19 cellular contexts compared by ENCODE assay signal in genomic region chr13:109154546-109154945, GRCh38.
DNase-seq lines count a peak whose midpoint lies in the region; ATAC-seq, FAIRE-seq and TF ChIP-seq lines count a peak whose summit lies in the region.
"Had no signal": no experiment of that assay in that cellular context is flagged by ENCODE, and none has a peak within 500 bp of the region (broad histone marks: within the 10 kb centered on the region; RNA-seq: fewer than 3 reads in every experiment).

No MANE protein-coding gene starts in this region.

- H2AFZ ChIP-seq in H1 (ENCODE audit: low read length) (no peak overlapping the region), OCI-LY7 (ENCODE audit: low read length) (no peak overlapping the region)

- H3K36me3 Mint-ChIP-seq in natural killer cell treated with Interleukin-12 subunit alpha and Interleukin-12 subunit beta and Interleukin-15 and Interleukin-18, amount 100 ng/mL, for 72 hours, result no peaks in the 10 kb centered on the region
- H3K36me3 Mint-ChIP-seq: activated naive CD8-positive, alpha-beta T cell treated with anti-CD3 and anti-CD28 coated beads for 36 hours had no signal

- H3K9me3 ChIP-seq in Panc1 (ENCODE audit: control insufficient read depth, insufficient read depth, low read depth, low read length) (no peaks in the 10 kb centered on the region), H1 (ENCODE audit: insufficient read depth in 2 of 2, low read depth in 1 of 2, low read length in 1 of 2) (no peaks in the 10 kb centered on the region), OCI-LY7 (ENCODE audit: low read length) (no peaks in the 10 kb centered on the region)
- H3K9me3 ChIP-seq: mucosa of descending colon, suprapubic skin had no signal

- H2AK5ac ChIP-seq in H1 (ENCODE audit: low read depth, low read length) (no peak overlapping the region), mesendoderm (ENCODE audit: low read length) (no peak overlapping the region)

- H2BK15ac ChIP-seq in H1 (ENCODE audit: low read length) (no peak overlapping the region), mesendoderm (replicated peaks; ENCODE audit: low read depth) (no peak overlapping the region)

- H3K4me1 ChIP-seq in Panc1 (ENCODE audit: control insufficient read depth, insufficient read depth, low read length), result peaks cover 45% of the 10 kb centered on the region
- H3K4me1 ChIP-seq in H1 (replicated peaks in 1 of 4; ENCODE audit: control insufficient read depth in 3 of 4, insufficient read depth in 4 of 4, low read length in 3 of 4), result peaks cover 1 to 3% (median 3%) of the 10 kb centered on the region in 4 experiments; a peak in 6 of 7 replicates
- H3K4me1 ChIP-seq in mesendoderm (ENCODE audit: control insufficient read depth, low read depth, low read length), result no peaks in the 10 kb centered on the region
- H3K4me1 ChIP-seq in OCI-LY7 (ENCODE audit: insufficient read depth, low read length, poor library complexity, severe bottlenecking), result peaks cover 20% of the 10 kb centered on the region

- in situ Hi-C loops in Panc1 (cut with HindIII; ENCODE audit: low pct_unique_long_range_greater_than_20kb, low sequenced_read_pairs), result no loop called here

- H4K5ac ChIP-seq in H1 (ENCODE audit: insufficient read length, low read depth, low read length), result no peak overlapping the region
- no peak overlapping the region for H4K5ac ChIP-seq in mesendoderm (ENCODE audit: low read length)

- ATAC-seq in Panc1 (no peak), GM21528 (IDR thresholded peaks at IDR 0.05; ENCODE audit: low FRiP score, unreplicated experiment) (no peak)
- ATAC-seq in natural killer cell treated with Interleukin-12 subunit alpha and Interleukin-12 subunit beta and Interleukin-15 and Interleukin-18, amount 100 ng/mL, for 72 hours, result no peak
- ATAC-seq: activated CD8-positive, alpha-beta T cell treated with anti-CD3 and anti-CD28 coated beads for 36 hours; activated T-cell treated with anti-CD3 and anti-CD28 coated beads, Interleukin-2, amount 50 U/mL, for 72 hours; mucosa of descending colon; sciatic nerve had no signal

- H2BK5ac ChIP-seq in H1 (ENCODE audit: low read depth, low read length) (no peak overlapping the region; the same call in 1 of the 2 replicates), mesendoderm (ENCODE audit: low read length) (no peak overlapping the region)

- POLR2A ChIA-PET in Panc1 (lab: Charles Lee) (interaction anchor here (0.6 to 0.7 kb wide), 3 partner anchors 16 to 733 kb away, joined by 7 to 16 read pairs (median 9); no protein-coding TSS in a partner anchor), H1 (lab: Charles Lee; ENCODE audit: partially characterized antibody) (no interaction called here), OCI-LY7 (lab: Charles Lee) (interaction anchor here (0.6 to 0.7 kb wide), 3 partner anchors 9 to 942 kb away, joined by 3 to 6 read pairs (median 3); no protein-coding TSS in a partner anchor)

- H3K36me3 ChIP-seq in Panc1 (ENCODE audit: control insufficient read depth, insufficient read depth, low read length) (no peaks in the 10 kb centered on the region), H1 (ENCODE audit: control insufficient read depth in 2 of 4, insufficient read depth in 4 of 4, low read length in 3 of 4) (no peaks in the 10 kb centered on the region), mesendoderm (ENCODE audit: control insufficient read depth, insufficient read depth, low read length) (no peaks in the 10 kb centered on the region), OCI-LY7 (ENCODE audit: insufficient read depth, low read length) (no peaks in the 10 kb centered on the region)
- H3K36me3 ChIP-seq: suprapubic skin had no signal

- no peak for TF ChIP-seq CTCF in Panc1 (IDR thresholded peaks at IDR 0.05)
- TF ChIP-seq CTCF in H1 (IDR thresholded peaks at IDR 0.05; ENCODE audit: control extremely low read depth in 1 of 3, insufficient read depth in 1 of 3, low read depth in 1 of 3, low read length in 3 of 3), result no peak
- TF ChIP-seq CTCF in OCI-LY7 (conservative IDR thresholded peaks at IDR 0.05; ENCODE audit: low read length), result no peak

- H3K27ac Mint-ChIP-seq in natural killer cell treated with Interleukin-12 subunit alpha and Interleukin-12 subunit beta and Interleukin-15 and Interleukin-18, amount 100 ng/mL, for 72 hours, result no peak overlapping the region
- H3K27ac Mint-ChIP-seq: activated CD8-positive, alpha-beta T cell treated with anti-CD3 and anti-CD28 coated beads for 36 hours; activated naive CD8-positive, alpha-beta T cell treated with anti-CD3 and anti-CD28 coated beads for 36 hours; activated T-cell treated with anti-CD3 and anti-CD28 coated beads, Interleukin-2, amount 50 U/mL, for 72 hours had no signal

- H3K4me2 ChIP-seq in H1 (ENCODE audit: insufficient read depth in 1 of 2, low read depth in 2 of 2, low read length in 2 of 2) (no peak overlapping the region), mesendoderm (ENCODE audit: low read length) (no peak overlapping the region), OCI-LY7 (ENCODE audit: low read length) (no peak overlapping the region)

- CTCF ChIA-PET in Panc1 (lab: Charles Lee) (interaction anchor here (0.6 kb wide), 1 partner anchor 391 kb away, joined by 3 read pairs; no protein-coding TSS in a partner anchor), H1 (lab: Charles Lee; ENCODE audit: partially characterized antibody) (no interaction called here), OCI-LY7 (lab: Charles Lee; ENCODE audit: unreplicated experiment) (no interaction called here)

- intact Hi-C loops in Panc1 (cut with micrococcal nuclease; ENCODE audit: unreplicated experiment), result no loop called here
- intact Hi-C loops in OCI-LY7 (cut with micrococcal nuclease; ENCODE audit: unreplicated experiment), result no loop called here

- H3K27me3 Mint-ChIP-seq in natural killer cell treated with Interleukin-12 subunit alpha and Interleukin-12 subunit beta and Interleukin-15 and Interleukin-18, amount 100 ng/mL, for 72 hours, result peaks cover 4 to 36% of the 10 kb centered on the region in 2 donors
- H3K27me3 Mint-ChIP-seq: activated CD8-positive, alpha-beta T cell treated with anti-CD3 and anti-CD28 coated beads for 36 hours had no signal

- DNase-seq in EH (ENCODE audit: low read depth) (peak; percentile 55), Panc1 (ENCODE audit: low read depth, low spot score) (no peak), H1 (ENCODE audit: low read depth in 1 of 2, low spot score in 2 of 2) (no peak), mesendoderm (peak; percentile 39), cerebellar cortex (ENCODE audit: low spot score) (no peak), OCI-LY7 (ENCODE audit: low spot score) (no peak)
- DNase-seq in natural killer cell treated with Interleukin-12 subunit alpha and Interleukin-12 subunit beta and Interleukin-15 and Interleukin-18, amount 100 ng/mL, for 72 hours (ENCODE audit: low spot score), result no peak
- DNase-seq: activated CD8-positive, alpha-beta T cell treated with anti-CD3 and anti-CD28 coated beads for 36 hours; activated naive CD8-positive, alpha-beta T cell treated with anti-CD3 and anti-CD28 coated beads for 36 hours; activated T-cell treated with anti-CD3 and anti-CD28 coated beads, Interleukin-2, amount 50 U/mL, for 72 hours; caudate nucleus; mucosa of descending colon; NCI-H2081; stimulated activated CD4-positive, alpha-beta T cell treated with anti-CD3 and anti-CD28 coated beads, Interleukin-4, amount 100 ng/mL, for 1 hour; T-helper 1 cell had no signal

- H3K23me2 ChIP-seq in H1 (ENCODE audit: low read depth, low read length), result no peaks in the 10 kb centered on the region

- H3K9me2 ChIP-seq in OCI-LY7 (ENCODE audit: insufficient read depth, low read length), result no peaks in the 10 kb centered on the region

- no peaks in the 10 kb centered on the region for H3K9me3 Mint-ChIP-seq in natural killer cell treated with Interleukin-12 subunit alpha and Interleukin-12 subunit beta and Interleukin-15 and Interleukin-18, amount 100 ng/mL, for 72 hours
- H3K9me3 Mint-ChIP-seq: activated CD8-positive, alpha-beta T cell treated with anti-CD3 and anti-CD28 coated beads for 36 hours; activated naive CD8-positive, alpha-beta T cell treated with anti-CD3 and anti-CD28 coated beads for 36 hours; activated T-cell treated with anti-CD3 and anti-CD28 coated beads, Interleukin-2, amount 50 U/mL, for 72 hours had no signal

- H3K79me2 ChIP-seq in H1 (ENCODE audit: control insufficient read depth in 1 of 2, insufficient read depth in 2 of 2, low read length in 2 of 2) (no peaks in the 10 kb centered on the region), mesendoderm (ENCODE audit: control insufficient read depth, insufficient read depth, low read length) (no peaks in the 10 kb centered on the region), OCI-LY7 (ENCODE audit: insufficient read depth, low read depth, low read length) (no peaks in the 10 kb centered on the region)

- H3K56ac ChIP-seq in H1 (replicated peaks; ENCODE audit: insufficient read length, low read depth, low read length) (no peak overlapping the region), mesendoderm (ENCODE audit: low read length) (no peak overlapping the region)

- TF ChIP-seq EP300 in H1 (IDR thresholded peaks at IDR 0.05; ENCODE audit: borderline replicate concordance in 1 of 2, low read depth in 2 of 2, low read length in 2 of 2), result no peak

- peak overlapping the region in 1 of 2 experiments; percentile 57; a peak in 2 of 4 replicates for H3K4me3 ChIP-seq in Panc1 (ENCODE audit: low read depth in 2 of 2, low read length in 2 of 2)
- H3K4me3 ChIP-seq in H1 (ENCODE audit: extremely low read depth in 1 of 4, insufficient read depth in 2 of 4, low read depth in 3 of 4, low read length in 4 of 4), result no peak overlapping the region
- no peak overlapping the region for H3K4me3 ChIP-seq in mesendoderm (ENCODE audit: low read length)
- H3K4me3 ChIP-seq in OCI-LY7 (ENCODE audit: low read depth, low read length, poor library complexity, severe bottlenecking), result no peak overlapping the region
- H3K4me3 ChIP-seq: mucosa of descending colon, suprapubic skin had no signal

- H3K79me1 ChIP-seq in H1 (ENCODE audit: low read depth, low read length) (no peaks in the 10 kb centered on the region), mesendoderm (ENCODE audit: low read length) (no peaks in the 10 kb centered on the region)

- H3K23ac ChIP-seq in H1 (ENCODE audit: insufficient read length) (no peak overlapping the region), mesendoderm (ENCODE audit: low read length) (no peak overlapping the region)

- BruUV-seq in Panc1 (replicated peaks; lab: Mats Ljungman, UMichigan) (no TSS peak), OCI-LY7 (replicated peaks; lab: Mats Ljungman, UMichigan) (no TSS peak)

- no peaks in the 10 kb centered on the region for H4K20me1 ChIP-seq in H1 (replicated peaks in 1 of 2; ENCODE audit: control insufficient read depth in 1 of 2, insufficient read depth in 2 of 2, low read length in 2 of 2)
- H4K20me1 ChIP-seq in OCI-LY7 (ENCODE audit: insufficient read depth, low read length), result no peaks in the 10 kb centered on the region

- no peak for FAIRE-seq in H1 (lab: Jason Lieb, UNC)

- H2BK12ac ChIP-seq in H1 (ENCODE audit: low read depth, low read length), result no peak overlapping the region

- H3K9ac ChIP-seq in H1 (replicated peaks in 1 of 4; ENCODE audit: extremely low read depth in 1 of 4, low read depth in 3 of 4, low read length in 3 of 4) (no peak overlapping the region), mesendoderm (ENCODE audit: low read length) (no peak overlapping the region)

- peaks cover 0 to 4% of the 10 kb centered on the region in 2 donors for H3K4me1 Mint-ChIP-seq in natural killer cell treated with Interleukin-12 subunit alpha and Interleukin-12 subunit beta and Interleukin-15 and Interleukin-18, amount 100 ng/mL, for 72 hours (ENCODE audit: low read depth in 2 of 2)
- H3K4me1 Mint-ChIP-seq: activated naive CD8-positive, alpha-beta T cell treated with anti-CD3 and anti-CD28 coated beads for 36 hours had no signal

- no peak for TF ChIP-seq RAD21 in H1 (IDR thresholded peaks at IDR 0.05 in 1 of 2, conservative IDR thresholded peaks at IDR 0.05 in 1 of 2; ENCODE audit: low read depth in 2 of 2, low read length in 2 of 2)

- H3K4ac ChIP-seq in H1 (replicated peaks; ENCODE audit: insufficient read length, low read depth, low read length) (no peak overlapping the region), mesendoderm (ENCODE audit: low read depth, low read length) (no peak overlapping the region)

- H3K14ac ChIP-seq in H1 (ENCODE audit: insufficient read length), result no peak overlapping the region

- 77% methylated on average over 8 of the region's 8 CpGs; no CpG with 5 or more reads in 1 of the 2 experiments for WGBS in H1 (ENCODE audit: extremely low coverage in 1 of 2, insufficient coverage in 1 of 2, insufficient read length in 1 of 2, insufficient replicate concordance in 2 of 2, low coverage in 1 of 2, low lambda C conversion rate in 2 of 2, missing lambda C conversion rate in 1 of 2), 2 experiments
- WGBS in mesendoderm (ENCODE audit: extremely low coverage, insufficient coverage, low lambda C conversion rate), result no CpG with 5 or more reads among the region's 8 CpGs

- TF ChIP-seq POLR2A in H1 (IDR thresholded peaks at IDR 0.05; ENCODE audit: control extremely low read depth in 1 of 2, low read depth in 2 of 2, low read length in 2 of 2), result no peak

- no peak overlapping the region for H3K4me3 Mint-ChIP-seq in natural killer cell treated with Interleukin-12 subunit alpha and Interleukin-12 subunit beta and Interleukin-15 and Interleukin-18, amount 100 ng/mL, for 72 hours
- H3K4me3 Mint-ChIP-seq: activated CD8-positive, alpha-beta T cell treated with anti-CD3 and anti-CD28 coated beads for 36 hours; activated naive CD8-positive, alpha-beta T cell treated with anti-CD3 and anti-CD28 coated beads for 36 hours; activated T-cell treated with anti-CD3 and anti-CD28 coated beads, Interleukin-2, amount 50 U/mL, for 72 hours had no signal

- H2BK120ac ChIP-seq in H1 (replicated peaks; ENCODE audit: low read depth, low read length) (no peak overlapping the region), mesendoderm (ENCODE audit: low read depth, low read length) (no peak overlapping the region)

- H4K91ac ChIP-seq in H1 (replicated peaks; ENCODE audit: insufficient read length, low read length), result peak overlapping the region; percentile 38

- H2BK20ac ChIP-seq in H1 (ENCODE audit: low read length), result no peak overlapping the region

- H3K27ac ChIP-seq in Panc1 (ENCODE audit: low read length) (peak overlapping the region; percentile 79), H1 (ENCODE audit: low read depth, low read length) (no peak overlapping the region), mesendoderm (ENCODE audit: low read depth, low read length) (no peak overlapping the region), OCI-LY7 (ENCODE audit: low read depth, low read length, poor library complexity, severe bottlenecking) (no peak overlapping the region)
- H3K27ac ChIP-seq: VCaP had no signal

- H3K27me3 ChIP-seq in Panc1 (ENCODE audit: control insufficient read depth, insufficient read depth, low read length) (no peaks in the 10 kb centered on the region), H1 (replicated peaks in 1 of 4; ENCODE audit: control insufficient read depth in 3 of 4, extremely low read depth in 1 of 4, insufficient read depth in 3 of 4, low read length in 3 of 4) (no peaks in the 10 kb centered on the region), mesendoderm (ENCODE audit: insufficient read depth, low read length, poor library complexity) (no peaks in the 10 kb centered on the region)
- H3K27me3 ChIP-seq: suprapubic skin had no signal

- H4K8ac ChIP-seq in H1 (ENCODE audit: extremely low read depth, insufficient read depth, low read length) (no peak overlapping the region), mesendoderm (ENCODE audit: low read depth, low read length) (no peak overlapping the region)

- no peak overlapping the region for H3K18ac ChIP-seq in H1 (ENCODE audit: extremely low read depth, low read length)
- no peak overlapping the region for H3K18ac ChIP-seq in mesendoderm (ENCODE audit: low read length)

Comparison
In these comparisons a context has a peak if more than half of its experiments do, and no peak if none do; other contexts are left out.
1. DNase-seq: peak in EH (single experiment) and mesendoderm (single experiment); none in Panc1 (single experiment), H1 (0 of 2), cerebellar cortex (single experiment), OCI-LY7 (single experiment) and natural killer cell treated with Interleukin-12 subunit alpha and Interleukin-12 subunit beta and Interleukin-15 and Interleukin-18, amount 100 ng/mL, for 72 hours (single experiment).